Comparison of ENCODE assay signal across 1 cellular context in genomic region chr7:41415051-41415450, GRCh38.
TF ChIP-seq lines count a peak whose summit lies in the region.

No MANE protein-coding gene starts in this region.

TF ChIP-seq in liver, 16 proteins besides CTCF, POLR2A, EP300 and RAD21 (continued from another document):
- TF ChIP-seq, protein P1, sequence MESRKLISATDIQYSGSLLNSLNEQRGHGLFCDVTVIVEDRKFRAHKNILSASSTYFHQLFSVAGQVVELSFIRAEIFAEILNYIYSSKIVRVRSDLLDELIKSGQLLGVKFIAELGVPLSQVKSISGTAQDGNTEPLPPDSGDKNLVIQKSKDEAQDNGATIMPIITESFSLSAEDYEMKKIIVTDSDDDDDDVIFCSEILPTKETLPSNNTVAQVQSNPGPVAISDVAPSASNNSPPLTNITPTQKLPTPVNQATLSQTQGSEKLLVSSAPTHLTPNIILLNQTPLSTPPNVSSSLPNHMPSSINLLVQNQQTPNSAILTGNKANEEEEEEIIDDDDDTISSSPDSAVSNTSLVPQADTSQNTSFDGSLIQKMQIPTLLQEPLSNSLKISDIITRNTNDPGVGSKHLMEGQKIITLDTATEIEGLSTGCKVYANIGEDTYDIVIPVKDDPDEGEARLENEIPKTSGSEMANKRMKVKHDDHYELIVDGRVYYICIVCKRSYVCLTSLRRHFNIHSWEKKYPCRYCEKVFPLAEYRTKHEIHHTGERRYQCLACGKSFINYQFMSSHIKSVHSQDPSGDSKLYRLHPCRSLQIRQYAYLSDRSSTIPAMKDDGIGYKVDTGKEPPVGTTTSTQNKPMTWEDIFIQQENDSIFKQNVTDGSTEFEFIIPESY (IDR thresholded peaks at IDR 0.05): no peak
